In the genomic region with DNA sequence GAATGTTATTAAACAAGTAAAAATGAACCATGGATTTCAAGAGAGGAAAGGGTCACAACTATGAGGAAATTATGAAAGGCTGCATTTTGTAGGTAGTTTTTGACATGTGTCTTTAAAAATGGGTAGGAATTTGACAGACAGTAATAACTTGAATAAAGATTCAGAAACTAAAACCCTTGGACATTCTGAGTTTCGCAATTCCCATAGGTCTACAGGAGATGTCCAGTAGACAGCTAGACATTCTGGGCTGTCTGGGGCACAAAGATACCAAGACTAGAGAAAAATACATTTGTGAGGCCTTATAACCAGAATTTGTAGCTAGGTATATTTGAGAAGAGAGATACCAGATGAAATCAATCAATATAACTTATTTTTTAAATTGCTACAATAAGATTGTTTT, we compare ENCODE assay signal across 27 cellular contexts.
"Had no signal": no experiment of that assay in that cellular context is flagged by ENCODE, and none has a peak within 500 bp of the region (broad histone marks: within the 10 kb centered on the region; RNA-seq: fewer than 3 reads in every experiment).

No MANE protein-coding gene starts in this region.

- ATAC-seq: activated CD8-positive, alpha-beta T cell treated with anti-CD3 and anti-CD28 coated beads for 36 hours; activated naive CD4-positive, alpha-beta T cell treated with anti-CD3 and anti-CD28 coated beads, Interleukin-2, amount 50 U/mL, for 72 hours; body of pancreas; Panc1 had no signal

- H3K4me2 ChIP-seq: SK-N-SH had no signal

- H3K27ac ChIP-seq: adrenal gland, body of pancreas, breast epithelium, SJSA1 had no signal

- H3K4me3 ChIP-seq: adrenal gland, body of pancreas, breast epithelium, MG63, SJSA1 had no signal

- H3K9me3 ChIP-seq: adrenal gland, body of pancreas, breast epithelium, MG63, SJSA1, SK-N-SH had no signal

- H3K4me1 ChIP-seq: body of pancreas, breast epithelium, SJSA1 had no signal

- FAIRE-seq: astrocyte, TTC549 had no signal

- DNase-seq: activated CD4-positive, alpha-beta T cell treated with anti-CD3 and anti-CD28 coated beads, Interleukin-2, amount 10 ng/mL, durations not matched to agents 24 days and 14 days; activated CD4-positive, alpha-beta T cell treated with anti-CD3 and anti-CD28 coated beads, Interleukin-2, amount 50 U/mL, for 4 hours; activated CD8-positive, alpha-beta T cell treated with anti-CD3 and anti-CD28 coated beads for 36 hours; activated gamma-delta T cell treated with Interleukin-2 at 50 U/mL for 16 hours; activated naive CD4-positive, alpha-beta T cell treated with anti-CD3 and anti-CD28 coated beads for 36 hours; activated T-cell treated with anti-CD3 and anti-CD28 coated beads, Interleukin-2, amount 50 U/mL, for 24 hours; adrenal gland; body of pancreas; Kasumi-1; MG63; NCI-H1048; NCI-H1105 treated with DMSO at 0.1 percent for 48 hours; NCI-H1436; NCI-H1694; NCI-H1930; NCI-H2081 treated with DMSO at 0.1 percent for 48 hours; NCI-H345; NCI-H524 treated with DMSO at 0.1 percent for 48 hours; RPMI8226; SHP77 treated with DMSO at 0.1 percent for 48 hours; SK-N-SH had no signal
